In genomic region chr19:20661150-20661819, GRCh38 we compare ENCODE assay signal across 8 cellular contexts. TPM values are rescaled to one million over a fixed set of nuclear protein-coding genes. Genes with fewer than 3 reads are reported as not detected.
DNase-seq lines count a peak whose midpoint lies in the region; ATAC-seq and TF ChIP-seq lines count a peak whose summit lies in the region.

Gene ZNF626 (minus strand): TSS chr19:20661571. CDS start chr19:20661446, 125 bp downstream.

- H3K9me3 Mint-ChIP-seq in activated CD8-positive, alpha-beta T cell treated with anti-CD3 and anti-CD28 coated beads for 36 hours: peaks cover 20% of the 10 kb centered on the region

- no peaks in the 10 kb centered on the region for H3K27me3 ChIP-seq in liver (ENCODE audit: control insufficient read depth in 4 of 4, insufficient read depth in 4 of 4, low read length in 3 of 4)

- peaks cover 1 to 16% (median 11%) of the 10 kb centered on the region in 4 donors for H3K36me3 ChIP-seq in liver (ENCODE audit: control insufficient read depth in 4 of 4, insufficient read depth in 3 of 4, low read depth in 1 of 4, low read length in 3 of 4)

- peaks cover 31% of the 10 kb centered on the region for H3K4me1 Mint-ChIP-seq in activated CD8-positive, alpha-beta T cell treated with anti-CD3 and anti-CD28 coated beads for 36 hours (ENCODE audit: low read depth)

- CTCF ChIA-PET in activated CD8-positive, alpha-beta T cell treated with anti-CD3 and anti-CD28 coated beads for 36 hours (lab: Charles Lee): no interaction called here

- peaks cover 3 to 6% (median 4%) of the 10 kb centered on the region in 4 donors for H3K9me3 ChIP-seq in liver (ENCODE audit: control insufficient read depth in 4 of 4, low read length in 3 of 4)

- H3K27me3 Mint-ChIP-seq in activated CD8-positive, alpha-beta T cell treated with anti-CD3 and anti-CD28 coated beads for 36 hours: no peaks in the 10 kb centered on the region

- peaks cover 59% of the 10 kb centered on the region for H3K36me3 Mint-ChIP-seq in activated CD8-positive, alpha-beta T cell treated with anti-CD3 and anti-CD28 coated beads for 36 hours (ENCODE audit: low read depth)

- peak within 1 kb of the TSS; percentile 92 for H3K27ac Mint-ChIP-seq in activated CD8-positive, alpha-beta T cell treated with anti-CD3 and anti-CD28 coated beads for 36 hours

- TF ChIP-seq CTCF in activated CD8-positive, alpha-beta T cell treated with anti-CD3 and anti-CD28 coated beads for 36 hours (IDR thresholded peaks at IDR 0.05): no peak
- no peak for TF ChIP-seq CTCF in liver (IDR thresholded peaks at IDR 0.05; ENCODE audit: low read depth, low read length, missing input control)

- TF ChIP-seq RAD21 in liver (IDR thresholded peaks at IDR 0.05): peak in 1 of 2 donors; percentile 20

- DNase-seq in DMS 273 (lab: John Stamatoyannopoulos, UW; ENCODE audit: unreplicated experiment): peak; percentile 97
- DNase-seq in H4 (ENCODE audit: low spot score): peak; percentile 59
- peak; percentile 73 for DNase-seq in NCI-H2107 (lab: John Stamatoyannopoulos, UW)
- DNase-seq in activated CD8-positive, alpha-beta T cell treated with anti-CD3 and anti-CD28 coated beads for 36 hours: peak; percentile 98
- DNase-seq in ecto neural progenitor cell (ENCODE audit: low spot score): peak; percentile 95
- peak; percentile 93 for DNase-seq in stimulated activated CD4-positive, alpha-beta T cell treated with anti-CD3 and anti-CD28 coated beads, Interleukin-1b, Interleukin-23, amount 100 ng/mL, for 48 hours

- H3K4me3 ChIP-seq in liver (ENCODE audit: low read depth in 1 of 3, low read length in 3 of 3): peak within 1 kb of the TSS; percentile 63 to 94 (median 89)

- peak within 1 kb of the TSS; percentile 69 to 76 for H3K9ac ChIP-seq in liver (ENCODE audit: low read depth in 1 of 2, low read length in 2 of 2)

- peaks cover 2 to 10% (median 4%) of the 10 kb centered on the region in 4 donors for H3K4me1 ChIP-seq in liver (ENCODE audit: control insufficient read depth in 4 of 4, insufficient read depth in 4 of 4, low read length in 3 of 4)

- ATAC-seq in activated CD8-positive, alpha-beta T cell treated with anti-CD3 and anti-CD28 coated beads for 36 hours: peak; percentile 99
- no peak for ATAC-seq in GM19035 (IDR thresholded peaks at IDR 0.05; ENCODE audit: unreplicated experiment)

- H3K4me3 Mint-ChIP-seq in activated CD8-positive, alpha-beta T cell treated with anti-CD3 and anti-CD28 coated beads for 36 hours: peak within 1 kb of the TSS; percentile 90

- WGBS in liver: 4% methylated on average over 25 of the region's 25 CpGs

- intact Hi-C loops in activated CD8-positive, alpha-beta T cell treated with anti-CD3 and anti-CD28 coated beads for 36 hours (cut with micrococcal nuclease): no loop called here

- peak within 1 kb of the TSS; percentile 82 to 86 for H3K27ac ChIP-seq in liver (ENCODE audit: low read depth in 1 of 2, low read length in 2 of 2)

- POLR2A ChIA-PET in activated CD8-positive, alpha-beta T cell treated with anti-CD3 and anti-CD28 coated beads for 36 hours (lab: Charles Lee): interaction anchor here (0.8 to 3.2 kb wide), 5 partner anchors 10 to 622 kb away, joined by 3 to 17 read pairs (median 5); partner anchors contain the start of genes ZNF430, ZNF66, ZNF682 and ZNF737

TF ChIP-seq in liver, 16 proteins besides CTCF, POLR2A, EP300 and RAD21:
- peak; percentile 79 for TF ChIP-seq YY1 (IDR thresholded peaks at IDR 0.05)
- TF ChIP-seq EGR1 (IDR thresholded peaks at IDR 0.05; ENCODE audit: low read depth in 2 of 2): no peak
- TF ChIP-seq GABPA (IDR thresholded peaks at IDR 0.05 in 1 of 2, conservative IDR thresholded peaks at IDR 0.05 in 1 of 2): peak in 1 of 2 donors; percentile 84
- peak; percentile 93 for TF ChIP-seq TAF1 (conservative IDR thresholded peaks at IDR 0.05)
- no peak for TF ChIP-seq ZBTB33 (IDR thresholded peaks at IDR 0.05)
- TF ChIP-seq FOXA1 (IDR thresholded peaks at IDR 0.05): no peak
- peak; percentile 91 for TF ChIP-seq SP1 (IDR thresholded peaks at IDR 0.05)
- TF ChIP-seq FOXA2 (IDR thresholded peaks at IDR 0.05): no peak
- no peak for TF ChIP-seq RXRA (IDR thresholded peaks at IDR 0.05)
- no peak for TF ChIP-seq NR2F2 (IDR thresholded peaks at IDR 0.05)
- TF ChIP-seq ATF3 (IDR thresholded peaks at IDR 0.05): no peak
- peak; percentile 41 for TF ChIP-seq REST (IDR thresholded peaks at IDR 0.05)
- TF ChIP-seq HNF4A (conservative IDR thresholded peaks at IDR 0.05): no peak
- TF ChIP-seq MAX (IDR thresholded peaks at IDR 0.05): no peak
- no peak for TF ChIP-seq HNF4G (IDR thresholded peaks at IDR 0.05)
- TF ChIP-seq JUND (IDR thresholded peaks at IDR 0.05): no peak
TF ChIP-seq in liver: peak in this region for 5.

RNA-seq across cellular contexts. Expression of gene ZNF626, which starts in this region (rescaled TPM):
- 3.8 and 4.8 TPM in 2 replicates for total RNA-seq in H4 (2014; rRNA removed; shearing (Covaris generic))
- 10 to 100 TPM in 1 of 2 experiments, 1 to 10 TPM in 1; 9.3 to 11.1 TPM for total RNA-seq in activated CD8-positive, alpha-beta T cell treated with anti-CD3 and anti-CD28 coated beads for 36 hours
- total RNA-seq in liver: 1 to 10 TPM; 3.0 to 4.2 TPM
- polyA plus RNA-seq in liver: 1 to 10 TPM; 1.6 to 2.8 TPM
